Comparison of ENCODE assay signal across 28 cellular contexts in the genomic region with DNA sequence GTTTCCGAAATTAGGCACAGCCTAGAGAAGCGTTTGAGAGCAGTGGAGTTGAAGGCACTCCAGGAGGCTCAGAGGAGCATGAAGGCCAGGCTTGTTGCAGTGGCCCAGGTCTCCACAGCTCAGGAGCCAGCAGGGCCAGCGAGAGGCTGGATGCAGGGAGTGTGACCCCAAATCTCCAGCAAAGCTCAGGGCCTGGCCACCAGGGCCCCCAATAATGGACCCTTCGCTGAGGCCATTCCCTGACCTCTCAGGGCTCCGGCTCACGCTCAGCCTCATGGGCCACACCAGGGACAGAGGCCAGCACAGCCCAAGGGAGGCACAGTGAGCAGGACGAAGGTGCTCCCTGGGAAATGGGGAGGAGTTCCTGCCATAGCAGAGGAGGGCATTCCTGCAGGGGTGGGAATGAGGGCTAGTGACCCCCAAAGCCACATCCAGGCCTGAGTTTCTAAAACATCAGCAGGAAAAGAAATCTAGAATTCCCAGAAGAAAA. TPM values are rescaled to one million over a fixed set of nuclear protein-coding genes. Genes with fewer than 3 reads are reported as not detected.
"Had no signal": no experiment of that assay in that cellular context is flagged by ENCODE, and none has a peak within 500 bp of the region (broad histone marks: within the 10 kb centered on the region; RNA-seq: fewer than 3 reads in every experiment).

No MANE protein-coding gene starts in this region.

- H3K36me3 ChIP-seq: SJSA1 had no signal

- H3K27ac ChIP-seq: SJSA1 had no signal

- H3K4me1 ChIP-seq: SJSA1 had no signal

- H3K4me3 ChIP-seq: K562, SJSA1 had no signal

- H3K4me3 Mint-ChIP-seq: activated CD8-positive, alpha-beta T cell treated with anti-CD3 and anti-CD28 coated beads, Interleukin-2, amount 10 ng/mL, durations not matched to agents 7 days and 5 days; activated naive CD4-positive, alpha-beta T cell treated with anti-CD3 and anti-CD28 coated beads for 36 hours; activated naive CD8-positive, alpha-beta T cell; brain; T-helper 1 cell treated with Interleukin-12 subunit alpha and Interleukin-12 subunit beta and Interleukin-4 antibody, amounts not matched to agents 30 μg/mL and 1 μg/mL, for 36 hours had no signal

- ATAC-seq: activated CD4-positive, CD25-positive, alpha-beta regulatory T cell treated with anti-CD3 and anti-CD28 coated beads, Interleukin-2, amount 50 U/mL, for 24 hours; activated CD8-positive, alpha-beta T cell treated with anti-CD3 and anti-CD28 coated beads, Interleukin-2, amount 10 ng/mL, durations not matched to agents 7 days and 5 days; K562; Panc1; Right ventricle myocardium inferior; SK-N-SH treated with all-trans-retinoic acid at 6 μM for 48 hours had no signal

- H3K9me3 Mint-ChIP-seq: activated naive CD4-positive, alpha-beta T cell treated with anti-CD3 and anti-CD28 coated beads for 36 hours; brain; T-helper 1 cell treated with Interleukin-12 subunit alpha and Interleukin-12 subunit beta and Interleukin-4 antibody, amounts not matched to agents 30 μg/mL and 1 μg/mL, for 36 hours had no signal

- H3K27ac Mint-ChIP-seq: activated CD8-positive, alpha-beta T cell treated with anti-CD3 and anti-CD28 coated beads, Interleukin-2, amount 10 ng/mL, durations not matched to agents 7 days and 5 days; activated naive CD4-positive, alpha-beta T cell treated with anti-CD3 and anti-CD28 coated beads for 36 hours; activated naive CD8-positive, alpha-beta T cell; T-helper 1 cell treated with Interleukin-12 subunit alpha and Interleukin-12 subunit beta and Interleukin-4 antibody, amounts not matched to agents 30 μg/mL and 1 μg/mL, for 36 hours had no signal

- H3K36me3 Mint-ChIP-seq: activated naive CD8-positive, alpha-beta T cell; brain had no signal

- DNase-seq: activated CD4-positive, alpha-beta T cell treated with anti-CD3 and anti-CD28 coated beads for 4 hours; activated CD4-positive, alpha-beta T cell treated with anti-CD3 and anti-CD28 coated beads, Interleukin-2, amount 50 U/mL, for 4 hours; activated CD8-positive, alpha-beta memory T cell treated with anti-CD3 and anti-CD28 coated beads, Interleukin-2, amount 50 U/mL, for 48 hours; activated CD8-positive, alpha-beta T cell treated with anti-CD3 and anti-CD28 coated beads, Interleukin-2, amount 10 ng/mL, durations not matched to agents 7 days and 5 days; activated naive CD4-positive, alpha-beta T cell treated with anti-CD3 and anti-CD28 coated beads for 36 hours; activated T-cell treated with anti-CD3 and anti-CD28 coated beads, Interleukin-2, amount 50 U/mL, for 1 hour; amygdala; Karpas-422; MM.1S; NCI-H1105 treated with DMSO at 0.1 percent for 48 hours; NCI-H1436 treated with DMSO at 0.1 percent for 48 hours; NCI-H187; NCI-H2081; NCI-H510A treated with DMSO at 0.1 percent for 48 hours; NCI-H69; NK-92 treated with Interleukin-12 subunit alpha and Interleukin-12 subunit beta, amount 100 ng/mL, for 24 hours; OCI-M1; RPMI8226; SW 1271 had no signal

- H3K27me3 Mint-ChIP-seq: activated naive CD8-positive, alpha-beta T cell; brain had no signal

- H3K27me3 ChIP-seq: SJSA1 had no signal

RNA-seq across cellular contexts. Expression of gene EBF3, which starts 47.5 kb away (rescaled TPM):
- total RNA-seq: activated CD8-positive, alpha-beta T cell treated with anti-CD3 and anti-CD28 coated beads, Interleukin-2, amount 10 ng/mL, durations not matched to agents 7 days and 5 days; activated naive CD4-positive, alpha-beta T cell treated with anti-CD3 and anti-CD28 coated beads for 36 hours; K562; SJSA1 had no signal
- polyA plus RNA-seq: K562 had no signal
